Comparison of ENCODE assay signal across 2 cellular contexts in genomic region chr7:100894860-100895700, GRCh38.
TF ChIP-seq lines count a peak whose summit lies in the region.

No MANE protein-coding gene starts in this region.

TF ChIP-seq in GM23338, 12 proteins besides CTCF, POLR2A, EP300 and RAD21 (continued from another document):
- TF ChIP-seq EZH2 (IDR thresholded peaks at IDR 0.05; ENCODE audit: low read depth, unreplicated experiment) (peak; percentile 18), NANOG (IDR thresholded peaks at IDR 0.05; ENCODE audit: borderline replicate concordance) (no peak), JUNB (IDR thresholded peaks at IDR 0.05; ENCODE audit: unreplicated experiment) (no peak), EZH2phosphoT487 (IDR thresholded peaks at IDR 0.05; ENCODE audit: unreplicated experiment) (no peak), ZNF114 (CRISPR knock-in tag; IDR thresholded peaks at IDR 0.05) (no peak), REST (IDR thresholded peaks at IDR 0.05; ENCODE audit: unreplicated experiment) (peak; percentile 23), ZNF331 (CRISPR knock-in tag; IDR thresholded peaks at IDR 0.05; ENCODE audit: low read depth) (no peak), CREB1 (CRISPR knock-in tag; IDR thresholded peaks at IDR 0.05; ENCODE audit: low read depth) (no peak), ETS1 (IDR thresholded peaks at IDR 0.05) (no peak), STAT1 (IDR thresholded peaks at IDR 0.05; ENCODE audit: unreplicated experiment) (no peak), ZNF462 (CRISPR knock-in tag; IDR thresholded peaks at IDR 0.05) (no peak)

TF ChIP-seq in WTC11, 78 proteins besides CTCF, POLR2A, EP300 and RAD21:
- peak; percentile 44; the same call in 1 of the 2 replicates for TF ChIP-seq MAX (CRISPR knock-in tag; IDR thresholded peaks at IDR 0.05)
- TF ChIP-seq HMGXB4 (CRISPR knock-in tag; IDR thresholded peaks at IDR 0.05) = peak; percentile 9; the same call in 1 of the 2 replicates
- TF ChIP-seq ARID4B (CRISPR knock-in tag; IDR thresholded peaks at IDR 0.05; ENCODE audit: borderline replicate concordance) = peak; percentile 40; the same call in 1 of the 2 replicates
- TF ChIP-seq ZNF396 (CRISPR knock-in tag; IDR thresholded peaks at IDR 0.05; ENCODE audit: borderline replicate concordance) = no peak
- TF ChIP-seq RORB (CRISPR knock-in tag; IDR thresholded peaks at IDR 0.05) = no peak
- peak; percentile 34; the same call in 1 of the 2 replicates for TF ChIP-seq ZNF423 (CRISPR knock-in tag; IDR thresholded peaks at IDR 0.05)
- no peak for TF ChIP-seq TCF7 (CRISPR knock-in tag; IDR thresholded peaks at IDR 0.05; ENCODE audit: low read depth)
- no peak for TF ChIP-seq NFYB (CRISPR knock-in tag; conservative IDR thresholded peaks at IDR 0.05; ENCODE audit: low read depth)
- TF ChIP-seq SP1 (CRISPR knock-in tag; conservative IDR thresholded peaks at IDR 0.05) = 0 out of 2 replicates have a peak, but pooled peaks have one; percentile 24
- no peak for TF ChIP-seq FOXP4 (CRISPR knock-in tag; IDR thresholded peaks at IDR 0.05)
- no peak for TF ChIP-seq NR3C1 (CRISPR knock-in tag; conservative IDR thresholded peaks at IDR 0.05; ENCODE audit: low read depth)
